26 cellular contexts compared by ENCODE assay signal in genomic region chr17:4008496-4009163, GRCh38. TPM values are rescaled to one million over a fixed set of nuclear protein-coding genes. Genes with fewer than 3 reads are reported as not detected.
DNase-seq lines count a peak whose midpoint lies in the region; ATAC-seq and TF ChIP-seq lines count a peak whose summit lies in the region.
"Had no signal": no experiment of that assay in that cellular context is flagged by ENCODE, and none has a peak within 500 bp of the region (broad histone marks: within the 10 kb centered on the region; RNA-seq: fewer than 3 reads in every experiment).

No MANE protein-coding gene starts in this region.

- peaks cover 55% of the 10 kb centered on the region for H3K36me3 Mint-ChIP-seq in nephron (ENCODE audit: low read depth)

- peaks cover 40% of the 10 kb centered on the region for H3K4me1 Mint-ChIP-seq in nephron

- no peak for TF ChIP-seq CTCF in nephron (IDR thresholded peaks at IDR 0.05; ENCODE audit: unreplicated experiment in 3 of 3)

- no peaks in the 10 kb centered on the region for H3K27me3 Mint-ChIP-seq in nephron (ENCODE audit: low read depth)
- H3K27me3 Mint-ChIP-seq: activated T-cell treated with anti-CD3 and anti-CD28 coated beads, Interleukin-2, amount 50 U/mL, for 24 hours; brain; CD4-positive, alpha-beta memory T cell had no signal

- peak overlapping the region; percentile 96 for H3K27ac ChIP-seq in cingulate gyrus (ENCODE audit: low read depth, low read length)
- H3K27ac ChIP-seq in temporal lobe (ENCODE audit: low read depth, low read length), result peak overlapping the region; percentile 95
- H3K27ac ChIP-seq: RWPE1 had no signal

- intact Hi-C loops in left cardiac atrium (cut with DNase I), result loop anchor here (5.0 to 10.0 kb wide), 3 partner anchors 81 to 274 kb away; no protein-coding TSS in a partner anchor
- intact Hi-C loops in cardiac septum (cut with DNase I), result no loop called here

- no peak for DNase-seq in left cardiac atrium
- DNase-seq in cardiac septum (ENCODE audit: low spot score), result no peak
- no peak for DNase-seq in NCI-H345 (lab: John Stamatoyannopoulos, UW)
- no peak for DNase-seq in SHP77 treated with DMSO at 0.1 percent for 48 hours (lab: John Stamatoyannopoulos, UW)
- DNase-seq: activated CD8-positive, alpha-beta memory T cell treated with anti-CD3 and anti-CD28 coated beads for 24 hours; activated gamma-delta T cell treated with Interleukin-2 at 50 U/mL for 16 hours; activated T-cell treated with anti-CD3 and anti-CD28 coated beads, Interleukin-2, amount 50 U/mL, for 24 hours; CD4-positive, alpha-beta memory T cell; cortex of kidney; MV-4-11; NCI-H1436 treated with DMSO at 0.1 percent for 48 hours; NCI-H2107; NCI-H446 treated with DMSO at 0.1 percent for 48 hours; right lobe of liver; stimulated activated CD4-positive, alpha-beta T cell treated with anti-CD3 and anti-CD28 coated beads, Interleukin-15, amount 100 ng/mL, for 24 hours; stimulated activated naive CD4-positive, alpha-beta T cell; transverse colon had no signal

- peak; percentile 8 to 31 for ATAC-seq in left cardiac atrium
- ATAC-seq in HG03571 (IDR thresholded peaks at IDR 0.05; ENCODE audit: unreplicated experiment), result no peak
- ATAC-seq: right lobe of liver, SK-N-SH treated with all-trans-retinoic acid at 6 μM for 48 hours had no signal

- peak overlapping the region in 2 of 3 experiments; percentile 19 to 34 for H3K4me3 Mint-ChIP-seq in nephron
- H3K4me3 Mint-ChIP-seq: activated T-cell treated with anti-CD3 and anti-CD28 coated beads, Interleukin-2, amount 50 U/mL, for 24 hours; brain; CD4-positive, alpha-beta memory T cell; neural crest cell; T-helper 2 cell treated with Interferon-gamma antibody and Interleukin-4, amounts not matched to agents 5 μg/mL and 100 μg/mL, for 36 hours had no signal

- no peaks in the 10 kb centered on the region for H3K9me3 Mint-ChIP-seq in nephron
- H3K9me3 Mint-ChIP-seq: activated T-cell treated with anti-CD3 and anti-CD28 coated beads, Interleukin-2, amount 50 U/mL, for 24 hours; brain; CD4-positive, alpha-beta memory T cell; neural crest cell; T-helper 2 cell treated with Interferon-gamma antibody and Interleukin-4, amounts not matched to agents 5 μg/mL and 100 μg/mL, for 36 hours had no signal

- peak overlapping the region; percentile 80 to 93 (median 84) for H3K27ac Mint-ChIP-seq in nephron
- H3K27ac Mint-ChIP-seq: activated T-cell treated with anti-CD3 and anti-CD28 coated beads, Interleukin-2, amount 50 U/mL, for 24 hours; CD4-positive, alpha-beta memory T cell; T-helper 2 cell treated with Interferon-gamma antibody and Interleukin-4, amounts not matched to agents 5 μg/mL and 100 μg/mL, for 36 hours had no signal

RNA-seq across cellular contexts. Expression of gene ATP2A3, which starts 44.4 kb away (rescaled TPM):
- total RNA-seq in left cardiac atrium (10 to 100 TPM in 1 of 2 donors, 1 to 10 TPM in 1; 8.6 to 12.0 TPM), cardiac septum (8.9 TPM), temporal lobe (2.2 TPM)
